In the genomic region with DNA sequence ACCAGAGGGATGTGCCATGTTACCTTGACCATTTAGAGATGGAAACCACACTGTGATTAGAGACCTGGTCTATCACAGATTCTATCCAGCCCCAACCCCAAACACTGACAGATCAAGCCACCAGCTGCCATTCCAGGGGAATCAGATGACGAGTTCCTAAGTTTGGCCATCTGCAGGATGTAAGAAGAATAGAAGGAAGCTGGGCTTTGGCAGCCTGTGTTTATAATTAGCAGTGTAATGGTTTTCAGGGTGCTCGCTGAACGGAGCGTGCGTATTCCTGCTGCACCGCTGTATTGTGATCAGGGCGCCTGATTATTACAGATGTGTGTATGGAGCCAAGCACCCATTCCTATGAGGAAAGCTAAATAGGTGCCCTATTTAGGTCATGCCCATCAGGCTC, we compare ENCODE assay signal across 22 cellular contexts.
DNase-seq lines count a peak whose midpoint lies in the region; ATAC-seq and TF ChIP-seq lines count a peak whose summit lies in the region.
"Had no signal": no experiment of that assay in that cellular context is flagged by ENCODE, and none has a peak within 500 bp of the region (broad histone marks: within the 10 kb centered on the region; RNA-seq: fewer than 3 reads in every experiment).

No MANE protein-coding gene starts in this region.

- H3K4me1 Mint-ChIP-seq in endodermal cell = peaks cover 8% of the 10 kb centered on the region
- peaks cover 4% of the 10 kb centered on the region for H3K4me1 Mint-ChIP-seq in stimulated activated naive CD8-positive, alpha-beta T cell treated with anti-CD3 and anti-CD28 coated beads, Interleukin-15, amount 100 ng/mL, for 72 hours
- H3K4me1 Mint-ChIP-seq: T-helper 17 cell had no signal

- H3K27ac Mint-ChIP-seq in endodermal cell = no peak overlapping the region
- H3K27ac Mint-ChIP-seq in stimulated activated naive CD8-positive, alpha-beta T cell treated with anti-CD3 and anti-CD28 coated beads, Interleukin-15, amount 100 ng/mL, for 72 hours = no peak overlapping the region
- H3K27ac Mint-ChIP-seq: activated naive CD8-positive, alpha-beta T cell treated with anti-CD3 and anti-CD28 coated beads for 36 hours; activated T-helper 2 cell treated with anti-CD3 and anti-CD28 coated beads, Interferon-gamma antibody, Interleukin-2, Interleukin-4, amounts not matched to agents 10 μg/mL and 5 μg/mL and 100 μg/mL, durations not matched to agents 14 hours and 24 hours and 36 hours; progenitor cell of endocrine pancreas; T-helper 17 cell had no signal

- no peak overlapping the region for H3K4me3 Mint-ChIP-seq in endodermal cell
- H3K4me3 Mint-ChIP-seq in stimulated activated naive CD8-positive, alpha-beta T cell treated with anti-CD3 and anti-CD28 coated beads, Interleukin-15, amount 100 ng/mL, for 72 hours = no peak overlapping the region
- H3K4me3 Mint-ChIP-seq: activated naive CD8-positive, alpha-beta T cell treated with anti-CD3 and anti-CD28 coated beads for 36 hours; T-helper 17 cell had no signal

- no peak for ATAC-seq in lung (ENCODE audit: insufficient read depth, low FRiP score)
- ATAC-seq in stimulated activated naive CD8-positive, alpha-beta T cell treated with anti-CD3 and anti-CD28 coated beads, Interleukin-15, amount 100 ng/mL, for 72 hours = no peak
- ATAC-seq: HCT116, K562, left colon, Panc1, T-helper 17 cell had no signal

- H3K36me3 Mint-ChIP-seq in endodermal cell (ENCODE audit: low read depth) = no peaks in the 10 kb centered on the region

- H3K36me3 ChIP-seq in endodermal cell (ENCODE audit: control insufficient read depth, insufficient read depth, low read length) (no peaks in the 10 kb centered on the region), lung (ENCODE audit: control insufficient read depth in 2 of 2, insufficient read depth in 2 of 2, low read length in 2 of 2) (no peaks in the 10 kb centered on the region)
- H3K36me3 ChIP-seq: SJSA1 had no signal

- no peaks in the 10 kb centered on the region for H3K27me3 Mint-ChIP-seq in endodermal cell (ENCODE audit: insufficient read depth)
- H3K27me3 Mint-ChIP-seq in stimulated activated naive CD8-positive, alpha-beta T cell treated with anti-CD3 and anti-CD28 coated beads, Interleukin-15, amount 100 ng/mL, for 72 hours = no peaks in the 10 kb centered on the region
- H3K27me3 Mint-ChIP-seq: activated naive CD8-positive, alpha-beta T cell treated with anti-CD3 and anti-CD28 coated beads for 36 hours; progenitor cell of endocrine pancreas had no signal

- WGBS in endodermal cell (ENCODE audit: insufficient coverage in 1 of 2, insufficient read length in 1 of 2), 2 experiments = 91 to 98% methylated on average over 6 to 7 of the region's 7 CpGs
- 46 to 52% methylated on average over 7 of the region's 7 CpGs for WGBS in lung, 2 donors

- H3K27me3 ChIP-seq in endodermal cell (ENCODE audit: control insufficient read depth, insufficient read depth, low read length, poor library complexity, severe bottlenecking) = no peaks in the 10 kb centered on the region
- H3K27me3 ChIP-seq in lung (ENCODE audit: control insufficient read depth, insufficient read depth) = no peaks in the 10 kb centered on the region

- H3K4me3 ChIP-seq in endodermal cell (ENCODE audit: low read length) = no peak overlapping the region
- H3K4me3 ChIP-seq in lung = no peak overlapping the region
- H3K4me3 ChIP-seq: K562, SJSA1 had no signal

- no peaks in the 10 kb centered on the region for H3K4me1 ChIP-seq in endodermal cell (ENCODE audit: control insufficient read depth, insufficient read depth, low read length)
- H3K4me1 ChIP-seq in lung (ENCODE audit: control insufficient read depth in 2 of 2, insufficient read depth in 2 of 2, low read length in 2 of 2) = peaks cover 0 to 19% of the 10 kb centered on the region in 2 donors
- H3K4me1 ChIP-seq: SJSA1 had no signal

- TF ChIP-seq CTCF in endodermal cell (conservative IDR thresholded peaks at IDR 0.05) (peak; percentile 27), lung (IDR thresholded peaks at IDR 0.05; ENCODE audit: control extremely low read depth, extremely low read depth) (no peak)

- DNase-seq in GDM1 (lab: John Stamatoyannopoulos, UW) = peak; percentile 21
- DNase-seq in NCI-H2171 treated with DMSO at 0.1 percent for 48 hours (lab: John Stamatoyannopoulos, UW) = peak; percentile 69
- no peak for DNase-seq in endodermal cell
- no peak for DNase-seq in lung (ENCODE audit: low spot score)
- DNase-seq in NCI-H1417 (lab: John Stamatoyannopoulos, UW) = no peak
- no peak for DNase-seq in NCI-H2029 (lab: John Stamatoyannopoulos, UW)
- DNase-seq in stimulated activated naive CD8-positive, alpha-beta T cell treated with anti-CD3 and anti-CD28 coated beads, Interleukin-15, amount 100 ng/mL, for 72 hours = no peak
- DNase-seq in OCI-M2 (lab: John Stamatoyannopoulos, UW; ENCODE audit: unreplicated experiment) = no peak
- DNase-seq: activated naive CD8-positive, alpha-beta T cell treated with anti-CD3 and anti-CD28 coated beads for 36 hours; left colon; MM.1S; NCI-H1436; small intestine; stimulated activated CD4-positive, alpha-beta T cell treated with anti-CD3 and anti-CD28 coated beads, Interleukin-4, amount 100 ng/mL, for 1 hour; stimulated activated naive CD4-positive, alpha-beta T cell; T-helper 17 cell had no signal

- H3K9me3 Mint-ChIP-seq in endodermal cell = peaks cover 8% of the 10 kb centered on the region
- H3K9me3 Mint-ChIP-seq in stimulated activated naive CD8-positive, alpha-beta T cell treated with anti-CD3 and anti-CD28 coated beads, Interleukin-15, amount 100 ng/mL, for 72 hours = peaks cover 2 to 9% of the 10 kb centered on the region in 2 donors
- H3K9me3 Mint-ChIP-seq: activated naive CD8-positive, alpha-beta T cell treated with anti-CD3 and anti-CD28 coated beads for 36 hours had no signal

- no peak overlapping the region for H3K9ac ChIP-seq in endodermal cell (ENCODE audit: extremely low read depth, low read length, poor library complexity, severe bottlenecking)

- H3K9me3 ChIP-seq in endodermal cell (ENCODE audit: control insufficient read depth, low read length) (no peaks in the 10 kb centered on the region), lung (ENCODE audit: control insufficient read depth in 2 of 2, insufficient read depth in 1 of 2, low read length in 1 of 2) (peaks cover 0 to 2% of the 10 kb centered on the region in 2 donors)
- H3K9me3 ChIP-seq: SJSA1 had no signal

- H3K27ac ChIP-seq in endodermal cell (ENCODE audit: low read depth, low read length) (no peak overlapping the region), lung (ENCODE audit: low read depth in 1 of 2, low read length in 1 of 2) (peak overlapping the region; percentile 10 to 81)
- H3K27ac ChIP-seq: SJSA1 had no signal

Comparison
In these comparisons a context has a peak if more than half of its experiments do, and no peak if none do; other contexts are left out.
1. DNase-seq: peak in GDM1 (single experiment) and NCI-H2171 treated with DMSO at 0.1 percent for 48 hours (single experiment); none in endodermal cell (single experiment), lung (single experiment), NCI-H1417 (0 of 3), NCI-H2029 (single experiment), stimulated activated naive CD8-positive, alpha-beta T cell treated with anti-CD3 and anti-CD28 coated beads, Interleukin-15, amount 100 ng/mL, for 72 hours (0 of 2) and OCI-M2 (single experiment).